Comparison of ENCODE assay signal across 39 cellular contexts in genomic region chr20:10096790-10097189, GRCh38.
"Had no signal": no experiment of that assay in that cellular context is flagged by ENCODE, and none has a peak within 500 bp of the region (broad histone marks: within the 10 kb centered on the region; RNA-seq: fewer than 3 reads in every experiment).

No MANE protein-coding gene starts in this region.

- H3K36me3 Mint-ChIP-seq: activated naive CD4-positive, alpha-beta T cell treated with anti-CD3 and anti-CD28 coated beads, Interleukin-2, amount 10 ng/mL, durations not matched to agents 7 days and 5 days; activated naive CD4-positive, alpha-beta T cell treated with anti-CD3 and anti-CD28 coated beads, Interleukin-2, amount 50 U/mL, for 24 hours; activated naive CD8-positive, alpha-beta T cell; activated naive CD8-positive, alpha-beta T cell treated with anti-CD3 and anti-CD28 coated beads for 36 hours; activated naive CD8-positive, alpha-beta T cell treated with anti-CD3 and anti-CD28 coated beads, Interleukin-2, amount 10 ng/mL, durations not matched to agents 7 days and 5 days; brain had no signal

- H3K27ac Mint-ChIP-seq: activated naive CD4-positive, alpha-beta T cell treated with anti-CD3 and anti-CD28 coated beads for 36 hours; activated naive CD4-positive, alpha-beta T cell treated with anti-CD3 and anti-CD28 coated beads, Interleukin-2, amount 10 ng/mL, durations not matched to agents 7 days and 5 days; activated naive CD4-positive, alpha-beta T cell treated with anti-CD3 and anti-CD28 coated beads, Interleukin-2, amount 50 U/mL, for 24 hours; activated naive CD4-positive, alpha-beta T cell treated with anti-CD3 and anti-CD28 coated beads, Interleukin-2, amount 50 U/mL, for 72 hours; activated naive CD8-positive, alpha-beta T cell; activated naive CD8-positive, alpha-beta T cell treated with anti-CD3 and anti-CD28 coated beads for 36 hours; activated naive CD8-positive, alpha-beta T cell treated with anti-CD3 and anti-CD28 coated beads, Interleukin-2, amount 10 ng/mL, durations not matched to agents 7 days and 5 days; activated naive CD8-positive, alpha-beta T cell treated with anti-CD3 and anti-CD28 coated beads, Interleukin-2, amount 50 U/mL, for 24 hours; activated T-cell treated with anti-CD3 and anti-CD28 coated beads, Interleukin-2, amount 50 U/mL, for 24 hours; activated T-cell treated with anti-CD3 and anti-CD28 coated beads, Interleukin-2, amount 50 U/mL, for 72 hours; activated T-helper 1 cell treated with anti-CD3 and anti-CD28 coated beads, Interleukin-12 subunit alpha, Interleukin-12 subunit beta, Interleukin-2, Interleukin-4 antibody, amounts not matched to agents 30 ng/mL and 10 ng/mL and 1 ng/mL, durations not matched to agents 14 hours and 24 hours and 36 hours; activated T-helper 17 cell treated with anti-CD3 and anti-CD28 coated beads, Interleukin-2, amount 50 U/mL, for 72 hours; activated T-helper 2 cell treated with anti-CD3 and anti-CD28 coated beads, Interferon-gamma antibody, Interleukin-2, Interleukin-4, amounts not matched to agents 10 μg/mL and 5 μg/mL and 100 μg/mL, durations not matched to agents 14 hours and 24 hours and 36 hours; brain had no signal

- H3K9me3 ChIP-seq: adrenal gland, ascending aorta, body of pancreas, breast epithelium had no signal

- H3K4me1 Mint-ChIP-seq: activated naive CD4-positive, alpha-beta T cell treated with anti-CD3 and anti-CD28 coated beads, Interleukin-2, amount 10 ng/mL, durations not matched to agents 7 days and 5 days; activated naive CD4-positive, alpha-beta T cell treated with anti-CD3 and anti-CD28 coated beads, Interleukin-2, amount 50 U/mL, for 24 hours; activated naive CD8-positive, alpha-beta T cell treated with anti-CD3 and anti-CD28 coated beads for 36 hours; activated naive CD8-positive, alpha-beta T cell treated with anti-CD3 and anti-CD28 coated beads, Interleukin-2, amount 10 ng/mL, durations not matched to agents 7 days and 5 days; activated naive CD8-positive, alpha-beta T cell treated with anti-CD3 and anti-CD28 coated beads, Interleukin-2, amount 50 U/mL, for 24 hours; activated T-helper 17 cell treated with anti-CD3 and anti-CD28 coated beads, Interleukin-2, amount 50 U/mL, for 72 hours; central memory CD8-positive, alpha-beta T cell had no signal

- FAIRE-seq: bronchial epithelial cell, colon had no signal

- ATAC-seq: activated naive CD4-positive, alpha-beta T cell treated with anti-CD3 and anti-CD28 coated beads, Interleukin-2, amount 50 U/mL, for 72 hours; activated naive CD8-positive, alpha-beta T cell treated with anti-CD3 and anti-CD28 coated beads, Interleukin-2, amount 50 U/mL, for 24 hours; activated T-cell treated with anti-CD3 and anti-CD28 coated beads, Interleukin-2, amount 50 U/mL, for 4 hours; activated T-cell treated with anti-CD3 and anti-CD28 coated beads, Interleukin-2, amount 50 U/mL, for 72 hours; activated T-helper 17 cell treated with anti-CD3 and anti-CD28 coated beads, Interleukin-2, amount 50 U/mL, for 72 hours; body of pancreas had no signal

- H3K4me3 ChIP-seq: adrenal gland, ascending aorta, body of pancreas, breast epithelium, cardiac muscle cell had no signal

- H3K36me3 ChIP-seq: adrenal gland, ascending aorta, brain microvascular endothelial cell, breast epithelium, cardiac muscle cell had no signal

- H3K9me3 Mint-ChIP-seq: activated naive CD4-positive, alpha-beta T cell treated with anti-CD3 and anti-CD28 coated beads for 36 hours; activated naive CD4-positive, alpha-beta T cell treated with anti-CD3 and anti-CD28 coated beads, Interleukin-2, amount 10 ng/mL, durations not matched to agents 7 days and 5 days; activated naive CD4-positive, alpha-beta T cell treated with anti-CD3 and anti-CD28 coated beads, Interleukin-2, amount 50 U/mL, for 24 hours; activated naive CD4-positive, alpha-beta T cell treated with anti-CD3 and anti-CD28 coated beads, Interleukin-2, amount 50 U/mL, for 72 hours; activated naive CD8-positive, alpha-beta T cell treated with anti-CD3 and anti-CD28 coated beads, Interleukin-2, amount 10 ng/mL, durations not matched to agents 7 days and 5 days; activated T-helper 1 cell treated with anti-CD3 and anti-CD28 coated beads, Interleukin-12 subunit alpha, Interleukin-12 subunit beta, Interleukin-2, Interleukin-4 antibody, amounts not matched to agents 30 ng/mL and 10 ng/mL and 1 ng/mL, durations not matched to agents 14 hours and 24 hours and 36 hours; activated T-helper 17 cell treated with anti-CD3 and anti-CD28 coated beads, Interleukin-2, amount 50 U/mL, for 72 hours; activated T-helper 2 cell treated with anti-CD3 and anti-CD28 coated beads, Interferon-gamma antibody, Interleukin-2, Interleukin-4, amounts not matched to agents 10 μg/mL and 5 μg/mL and 100 μg/mL, durations not matched to agents 14 hours and 24 hours and 36 hours; central memory CD8-positive, alpha-beta T cell had no signal

- H3K27me3 ChIP-seq: adrenal gland, ascending aorta, body of pancreas, brain microvascular endothelial cell, breast epithelium, cardiac muscle cell had no signal

- H3K4me3 Mint-ChIP-seq: activated naive CD4-positive, alpha-beta T cell treated with anti-CD3 and anti-CD28 coated beads for 36 hours; activated naive CD4-positive, alpha-beta T cell treated with anti-CD3 and anti-CD28 coated beads, Interleukin-2, amount 10 ng/mL, durations not matched to agents 7 days and 5 days; activated naive CD4-positive, alpha-beta T cell treated with anti-CD3 and anti-CD28 coated beads, Interleukin-2, amount 50 U/mL, for 24 hours; activated naive CD8-positive, alpha-beta T cell; activated naive CD8-positive, alpha-beta T cell treated with anti-CD3 and anti-CD28 coated beads for 36 hours; activated naive CD8-positive, alpha-beta T cell treated with anti-CD3 and anti-CD28 coated beads, Interleukin-2, amount 10 ng/mL, durations not matched to agents 7 days and 5 days; activated naive CD8-positive, alpha-beta T cell treated with anti-CD3 and anti-CD28 coated beads, Interleukin-2, amount 50 U/mL, for 24 hours; activated T-cell treated with anti-CD3 and anti-CD28 coated beads, Interleukin-2, amount 50 U/mL, for 24 hours; activated T-cell treated with anti-CD3 and anti-CD28 coated beads, Interleukin-2, amount 50 U/mL, for 4 hours; activated T-cell treated with anti-CD3 and anti-CD28 coated beads, Interleukin-2, amount 50 U/mL, for 72 hours; activated T-helper 1 cell treated with anti-CD3 and anti-CD28 coated beads, Interleukin-12 subunit alpha, Interleukin-12 subunit beta, Interleukin-2, Interleukin-4 antibody, amounts not matched to agents 30 ng/mL and 10 ng/mL and 1 ng/mL, durations not matched to agents 14 hours and 24 hours and 36 hours; activated T-helper 17 cell treated with anti-CD3 and anti-CD28 coated beads, Interleukin-2, amount 50 U/mL, for 72 hours; brain; central memory CD8-positive, alpha-beta T cell had no signal

- H3K27me3 Mint-ChIP-seq: activated naive CD4-positive, alpha-beta T cell treated with anti-CD3 and anti-CD28 coated beads, Interleukin-2, amount 10 ng/mL, durations not matched to agents 7 days and 5 days; activated naive CD8-positive, alpha-beta T cell had no signal

- H3K4me1 ChIP-seq: ascending aorta, body of pancreas, breast epithelium had no signal

- H3K27ac ChIP-seq: adrenal gland, ascending aorta, body of pancreas, brain microvascular endothelial cell, breast epithelium, cardiac muscle cell had no signal

- DNase-seq: activated effector memory CD4-positive, alpha-beta T cell treated with anti-CD3 and anti-CD28 coated beads, Interleukin-2, amount 50 U/mL, for 16 hours; activated effector memory CD4-positive, alpha-beta T cell treated with Interleukin-2 at 50 U/mL for 16 hours; activated gamma-delta T cell; activated gamma-delta T cell treated with Interleukin-2 at 50 U/mL for 16 hours; activated naive CD4-positive, alpha-beta T cell; activated naive CD4-positive, alpha-beta T cell treated with anti-CD3 and anti-CD28 coated beads for 36 hours; activated naive CD4-positive, alpha-beta T cell treated with anti-CD3 and anti-CD28 coated beads, Interleukin-2, amount 10 ng/mL, durations not matched to agents 7 days and 5 days; activated naive CD4-positive, alpha-beta T cell treated with anti-CD3 and anti-CD28 coated beads, Interleukin-2, amount 50 U/mL, for 16 hours; activated naive CD4-positive, alpha-beta T cell treated with Interleukin-2 at 50 U/mL for 16 hours; activated naive CD8-positive, alpha-beta T cell treated with anti-CD3 and anti-CD28 coated beads for 36 hours; activated naive CD8-positive, alpha-beta T cell treated with anti-CD3 and anti-CD28 coated beads, Interleukin-2, amount 10 ng/mL, durations not matched to agents 7 days and 5 days; activated naive CD8-positive, alpha-beta T cell treated with anti-CD3 and anti-CD28 coated beads, Interleukin-2, amount 50 U/mL, for 24 hours; activated T-cell treated with anti-CD3 and anti-CD28 coated beads, Interleukin-2, amount 50 U/mL, for 24 hours; activated T-cell treated with anti-CD3 and anti-CD28 coated beads, Interleukin-2, amount 50 U/mL, for 4 hours; activated T-cell treated with anti-CD3 and anti-CD28 coated beads, Interleukin-2, amount 50 U/mL, for 48 hours; activated T-cell treated with anti-CD3 and anti-CD28 coated beads, Interleukin-2, amount 50 U/mL, for 72 hours; adrenal gland; amniotic stem cell; amygdala; anterior cingulate cortex; aorta; body of pancreas; brain microvascular endothelial cell; caudate nucleus; central memory CD4-positive, alpha-beta T cell; cerebellar nuclear complex had no signal
